Comparison of ENCODE assay signal across 8 cellular contexts in the genomic region with DNA sequence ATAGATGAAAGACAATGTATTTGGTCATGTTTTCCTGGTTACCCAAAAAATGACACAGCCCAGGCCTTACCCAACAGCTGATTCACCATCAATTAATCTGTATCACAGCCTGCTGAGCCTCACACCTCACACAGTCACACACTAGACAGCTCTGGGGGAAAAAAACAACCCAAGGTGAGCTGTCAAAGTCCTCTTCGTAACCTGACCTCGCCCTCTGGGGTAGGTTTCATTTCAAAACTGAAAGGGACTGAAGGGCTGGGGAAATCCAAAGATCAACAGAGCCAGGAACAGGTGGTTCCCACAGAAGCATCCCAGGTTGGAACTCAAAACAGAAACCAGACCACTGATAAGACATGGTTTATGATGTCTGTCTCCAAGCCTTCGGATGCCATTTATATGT. TPM values are rescaled to one million over a fixed set of nuclear protein-coding genes. Genes with fewer than 3 reads are reported as not detected.
DNase-seq lines count a peak whose midpoint lies in the region; ATAC-seq and TF ChIP-seq lines count a peak whose summit lies in the region.

No MANE protein-coding gene starts in this region.

- no peaks in the 10 kb centered on the region for H3K36me3 ChIP-seq in CD4-positive, alpha-beta memory T cell (ENCODE audit: insufficient read depth, low read length)
- peaks cover 76% of the 10 kb centered on the region for H3K36me3 ChIP-seq in OCI-LY7 (ENCODE audit: insufficient read depth, low read length)

- peaks cover 4% of the 10 kb centered on the region; the same call in 1 of the 2 replicates for H3K79me2 ChIP-seq in OCI-LY7 (ENCODE audit: insufficient read depth, low read depth, low read length)

- POLR2A ChIA-PET in CD4-positive, alpha-beta memory T cell (lab: Charles Lee; ENCODE audit: partially characterized antibody), result interaction anchor here (0.6 to 29.5 kb wide), 18 partner anchors 10 to 189 kb away, joined by 3 to 2231 read pairs (median 5); a partner anchor contains a TSS
- POLR2A ChIA-PET in OCI-LY7 (lab: Charles Lee), result interaction anchor here (0.7 to 1.3 kb wide), 4 partner anchors 64 to 773 kb away, joined by 3 to 4 read pairs (median 3); no protein-coding TSS in a partner anchor

- no peak overlapping the region for H2AFZ ChIP-seq in OCI-LY7 (ENCODE audit: low read length)

- H3K4me3 Mint-ChIP-seq in CD4-positive, alpha-beta memory T cell, result peak overlapping the region; percentile 26 to 80 (median 68)
- H3K4me3 Mint-ChIP-seq in activated naive CD4-positive, alpha-beta T cell treated with anti-CD3 and anti-CD28 coated beads, Interleukin-2, amount 50 U/mL, for 24 hours, result peak overlapping the region; percentile 40
- peak overlapping the region; percentile 66 for H3K4me3 Mint-ChIP-seq in natural killer cell treated with Interleukin-12 subunit alpha and Interleukin-12 subunit beta and Interleukin-15 and Interleukin-18, amount 100 ng/mL, for 72 hours

- H3K27ac Mint-ChIP-seq in CD4-positive, alpha-beta memory T cell, result peak overlapping the region; percentile 81 to 99 (median 98)
- H3K27ac Mint-ChIP-seq in activated naive CD4-positive, alpha-beta T cell treated with anti-CD3 and anti-CD28 coated beads, Interleukin-2, amount 50 U/mL, for 24 hours, result peak overlapping the region; percentile 88
- H3K27ac Mint-ChIP-seq in natural killer cell treated with Interleukin-12 subunit alpha and Interleukin-12 subunit beta and Interleukin-15 and Interleukin-18, amount 100 ng/mL, for 72 hours, result peak overlapping the region; percentile 86 to 87

- H3K9me2 ChIP-seq in OCI-LY7 (ENCODE audit: insufficient read depth, low read length), result no peaks in the 10 kb centered on the region

- CTCF ChIA-PET in CD4-positive, alpha-beta memory T cell (lab: Charles Lee; ENCODE audit: partially characterized antibody), result interaction anchor here (0.7 to 5.8 kb wide), 19 partner anchors 9 to 576 kb away, joined by 3 to 109 read pairs (median 4); a partner anchor contains a TSS
- CTCF ChIA-PET in OCI-LY7 (lab: Charles Lee; ENCODE audit: unreplicated experiment), result no interaction called here

- H3K36me3 Mint-ChIP-seq in CD4-positive, alpha-beta memory T cell, result peaks cover 27 to 40% of the 10 kb centered on the region in 2 donors
- peaks cover 16% of the 10 kb centered on the region for H3K36me3 Mint-ChIP-seq in activated naive CD4-positive, alpha-beta T cell treated with anti-CD3 and anti-CD28 coated beads, Interleukin-2, amount 50 U/mL, for 24 hours
- H3K36me3 Mint-ChIP-seq in natural killer cell treated with Interleukin-12 subunit alpha and Interleukin-12 subunit beta and Interleukin-15 and Interleukin-18, amount 100 ng/mL, for 72 hours, result peaks cover 28% of the 10 kb centered on the region

- peak overlapping the region in 1 of 2 donors; percentile 29 for H3K4me3 ChIP-seq in CD4-positive, alpha-beta memory T cell (ENCODE audit: low read length in 2 of 2)
- H3K4me3 ChIP-seq in OCI-LY7 (ENCODE audit: low read depth, low read length, poor library complexity, severe bottlenecking), result no peak overlapping the region

- H3K4me1 Mint-ChIP-seq in CD4-positive, alpha-beta memory T cell, result peaks cover 38 to 63% (median 47%) of the 10 kb centered on the region in 4 donors
- H3K4me1 Mint-ChIP-seq in activated naive CD4-positive, alpha-beta T cell treated with anti-CD3 and anti-CD28 coated beads, Interleukin-2, amount 50 U/mL, for 24 hours, result peaks cover 60% of the 10 kb centered on the region
- peaks cover 36 to 49% of the 10 kb centered on the region in 2 donors for H3K4me1 Mint-ChIP-seq in natural killer cell treated with Interleukin-12 subunit alpha and Interleukin-12 subunit beta and Interleukin-15 and Interleukin-18, amount 100 ng/mL, for 72 hours (ENCODE audit: low read depth in 2 of 2)

- peak overlapping the region; percentile 82 for H3K27ac ChIP-seq in CD4-positive, alpha-beta memory T cell (ENCODE audit: low read depth, low read length)
- no peak overlapping the region for H3K27ac ChIP-seq in OCI-LY7 (ENCODE audit: low read depth, low read length, poor library complexity, severe bottlenecking)

- intact Hi-C loops in CD4-positive, alpha-beta memory T cell (cut with micrococcal nuclease), result loop anchor here (1.0 to 5.0 kb wide), 2 partner anchors 73 to 178 kb away; a partner anchor contains a TSS
- intact Hi-C loops in OCI-LY7 (cut with micrococcal nuclease; ENCODE audit: unreplicated experiment), result no loop called here

- BruUV-seq in OCI-LY7 (replicated peaks; lab: Mats Ljungman, UMichigan), result no TSS peak

- ATAC-seq in GM21529 (IDR thresholded peaks at IDR 0.05; ENCODE audit: unreplicated experiment), result peak; percentile 78
- ATAC-seq in natural killer cell treated with Interleukin-12 subunit alpha and Interleukin-12 subunit beta and Interleukin-15 and Interleukin-18, amount 100 ng/mL, for 72 hours, result peak; percentile 97

- peaks cover 45% of the 10 kb centered on the region for H3K4me1 ChIP-seq in CD4-positive, alpha-beta memory T cell (ENCODE audit: insufficient read depth, low read length)
- H3K4me1 ChIP-seq in OCI-LY7 (ENCODE audit: insufficient read depth, low read length, poor library complexity, severe bottlenecking), result peaks cover 33% of the 10 kb centered on the region

- no peaks in the 10 kb centered on the region for H3K9me3 Mint-ChIP-seq in CD4-positive, alpha-beta memory T cell
- no peaks in the 10 kb centered on the region for H3K9me3 Mint-ChIP-seq in activated naive CD4-positive, alpha-beta T cell treated with anti-CD3 and anti-CD28 coated beads, Interleukin-2, amount 50 U/mL, for 24 hours
- H3K9me3 Mint-ChIP-seq in natural killer cell treated with Interleukin-12 subunit alpha and Interleukin-12 subunit beta and Interleukin-15 and Interleukin-18, amount 100 ng/mL, for 72 hours, result no peaks in the 10 kb centered on the region

- H3K4me2 ChIP-seq in OCI-LY7 (ENCODE audit: low read length), result no peak overlapping the region

- H4K20me1 ChIP-seq in OCI-LY7 (ENCODE audit: insufficient read depth, low read length), result no peaks in the 10 kb centered on the region

- no peaks in the 10 kb centered on the region for H3K27me3 ChIP-seq in CD4-positive, alpha-beta memory T cell (ENCODE audit: insufficient read depth, low read length)

- TF ChIP-seq CTCF in OCI-LY7 (conservative IDR thresholded peaks at IDR 0.05; ENCODE audit: low read length), result no peak

- peak; percentile 74 to 96 (median 81) for DNase-seq in CD4-positive, alpha-beta memory T cell
- peak; percentile 38 for DNase-seq in NCI-H2171 treated with DMSO at 0.1 percent for 48 hours (lab: John Stamatoyannopoulos, UW)
- DNase-seq in natural killer cell treated with Interleukin-12 subunit alpha and Interleukin-12 subunit beta and Interleukin-15 and Interleukin-18, amount 100 ng/mL, for 72 hours (ENCODE audit: low spot score), result peak; percentile 87
- DNase-seq in NOMO-1 treated with DMSO at 0.1 percent for 48 hours (lab: John Stamatoyannopoulos, UW; ENCODE audit: unreplicated experiment), result no peak
- no peak for DNase-seq in D341Med (ENCODE audit: low spot score)
- DNase-seq in OCI-LY7 (ENCODE audit: low spot score), result no peak

- no peaks in the 10 kb centered on the region for H3K9me3 ChIP-seq in CD4-positive, alpha-beta memory T cell (ENCODE audit: control insufficient read depth in 1 of 2, low read length in 2 of 2)
- no peaks in the 10 kb centered on the region for H3K9me3 ChIP-seq in OCI-LY7 (ENCODE audit: low read length)

- no peaks in the 10 kb centered on the region for H3K27me3 Mint-ChIP-seq in CD4-positive, alpha-beta memory T cell
- no peaks in the 10 kb centered on the region for H3K27me3 Mint-ChIP-seq in activated naive CD4-positive, alpha-beta T cell treated with anti-CD3 and anti-CD28 coated beads, Interleukin-2, amount 50 U/mL, for 24 hours
- H3K27me3 Mint-ChIP-seq in natural killer cell treated with Interleukin-12 subunit alpha and Interleukin-12 subunit beta and Interleukin-15 and Interleukin-18, amount 100 ng/mL, for 72 hours, result no peaks in the 10 kb centered on the region

RNA-seq across cellular contexts. Expression of a gene that starts 18.2 kb away (rescaled TPM):
- total RNA-seq in CD4-positive, alpha-beta memory T cell, result 100 to 1,000 TPM; 372 to 383 TPM
- 100 to 1,000 TPM; 116 to 153 TPM for polyA plus RNA-seq in CD4-positive, alpha-beta memory T cell
- 100 to 1,000 TPM; 357 to 363 TPM for total RNA-seq in natural killer cell treated with Interleukin-12 subunit alpha and Interleukin-12 subunit beta and Interleukin-15 and Interleukin-18, amount 100 ng/mL, for 72 hours
- total RNA-seq in OCI-LY7 (2014; rRNA removed; shearing (Covaris generic)), result 54.8 and 58.2 TPM in 2 replicates
- total RNA-seq in OCI-LY7 (2022), result 393 and 423 TPM in 2 replicates

Comparison
In these comparisons a context has a peak if more than half of its experiments do, and no peak if none do; other contexts are left out.
1. DNase-seq: peak in CD4-positive, alpha-beta memory T cell (5 of 5), NCI-H2171 treated with DMSO at 0.1 percent for 48 hours (single experiment) and natural killer cell treated with Interleukin-12 subunit alpha and Interleukin-12 subunit beta and Interleukin-15 and Interleukin-18, amount 100 ng/mL, for 72 hours (single experiment); none in NOMO-1 treated with DMSO at 0.1 percent for 48 hours (single experiment), D341Med (single experiment) and OCI-LY7 (single experiment).
2. Peak in every context shown above with its lines, with median percentiles within 50 percentile points of each other: H3K27ac Mint-ChIP-seq and H3K4me3 Mint-ChIP-seq.